In the genomic region with DNA sequence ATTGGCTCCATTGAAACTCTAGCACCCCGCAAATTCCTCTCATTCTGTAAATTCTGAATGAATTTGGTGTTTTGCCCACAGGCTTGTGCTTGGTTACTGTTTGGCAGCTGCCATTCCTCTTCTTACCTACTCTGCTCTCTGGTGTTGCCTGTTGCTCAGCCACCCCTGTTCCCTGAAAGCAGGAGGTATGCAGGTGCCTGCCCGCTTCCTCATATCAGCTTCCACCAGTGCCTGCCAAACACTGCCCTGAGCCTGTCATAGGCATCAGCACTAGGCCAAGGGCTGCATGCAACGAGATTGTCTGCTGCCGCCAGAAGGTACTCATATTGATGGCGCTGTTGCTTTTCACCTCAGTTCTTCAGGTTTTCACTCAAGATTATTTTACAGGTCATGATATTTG, we compare ENCODE assay signal across 3 cellular contexts.
TF ChIP-seq lines count a peak whose summit lies in the region.

No MANE protein-coding gene starts in this region.

TF ChIP-seq in liver, 16 proteins besides CTCF, POLR2A, EP300 and RAD21 (continued from another document):
- TF ChIP-seq, protein P1, sequence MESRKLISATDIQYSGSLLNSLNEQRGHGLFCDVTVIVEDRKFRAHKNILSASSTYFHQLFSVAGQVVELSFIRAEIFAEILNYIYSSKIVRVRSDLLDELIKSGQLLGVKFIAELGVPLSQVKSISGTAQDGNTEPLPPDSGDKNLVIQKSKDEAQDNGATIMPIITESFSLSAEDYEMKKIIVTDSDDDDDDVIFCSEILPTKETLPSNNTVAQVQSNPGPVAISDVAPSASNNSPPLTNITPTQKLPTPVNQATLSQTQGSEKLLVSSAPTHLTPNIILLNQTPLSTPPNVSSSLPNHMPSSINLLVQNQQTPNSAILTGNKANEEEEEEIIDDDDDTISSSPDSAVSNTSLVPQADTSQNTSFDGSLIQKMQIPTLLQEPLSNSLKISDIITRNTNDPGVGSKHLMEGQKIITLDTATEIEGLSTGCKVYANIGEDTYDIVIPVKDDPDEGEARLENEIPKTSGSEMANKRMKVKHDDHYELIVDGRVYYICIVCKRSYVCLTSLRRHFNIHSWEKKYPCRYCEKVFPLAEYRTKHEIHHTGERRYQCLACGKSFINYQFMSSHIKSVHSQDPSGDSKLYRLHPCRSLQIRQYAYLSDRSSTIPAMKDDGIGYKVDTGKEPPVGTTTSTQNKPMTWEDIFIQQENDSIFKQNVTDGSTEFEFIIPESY (IDR thresholded peaks at IDR 0.05): no peak
- no peak for TF ChIP-seq YY1 (IDR thresholded peaks at IDR 0.05)
- no peak for TF ChIP-seq EGR1 (IDR thresholded peaks at IDR 0.05; ENCODE audit: low read depth in 2 of 2)
- TF ChIP-seq, protein P2, sequence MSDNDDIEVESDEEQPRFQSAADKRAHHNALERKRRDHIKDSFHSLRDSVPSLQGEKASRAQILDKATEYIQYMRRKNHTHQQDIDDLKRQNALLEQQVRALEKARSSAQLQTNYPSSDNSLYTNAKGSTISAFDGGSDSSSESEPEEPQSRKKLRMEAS (IDR thresholded peaks at IDR 0.05): no peak
- no peak for TF ChIP-seq TAF1 (conservative IDR thresholded peaks at IDR 0.05)
- TF ChIP-seq NR2F2 (IDR thresholded peaks at IDR 0.05): no peak
- no peak for TF ChIP-seq GABPA (IDR thresholded peaks at IDR 0.05 in 1 of 2, conservative IDR thresholded peaks at IDR 0.05 in 1 of 2)
- TF ChIP-seq, protein P3, sequence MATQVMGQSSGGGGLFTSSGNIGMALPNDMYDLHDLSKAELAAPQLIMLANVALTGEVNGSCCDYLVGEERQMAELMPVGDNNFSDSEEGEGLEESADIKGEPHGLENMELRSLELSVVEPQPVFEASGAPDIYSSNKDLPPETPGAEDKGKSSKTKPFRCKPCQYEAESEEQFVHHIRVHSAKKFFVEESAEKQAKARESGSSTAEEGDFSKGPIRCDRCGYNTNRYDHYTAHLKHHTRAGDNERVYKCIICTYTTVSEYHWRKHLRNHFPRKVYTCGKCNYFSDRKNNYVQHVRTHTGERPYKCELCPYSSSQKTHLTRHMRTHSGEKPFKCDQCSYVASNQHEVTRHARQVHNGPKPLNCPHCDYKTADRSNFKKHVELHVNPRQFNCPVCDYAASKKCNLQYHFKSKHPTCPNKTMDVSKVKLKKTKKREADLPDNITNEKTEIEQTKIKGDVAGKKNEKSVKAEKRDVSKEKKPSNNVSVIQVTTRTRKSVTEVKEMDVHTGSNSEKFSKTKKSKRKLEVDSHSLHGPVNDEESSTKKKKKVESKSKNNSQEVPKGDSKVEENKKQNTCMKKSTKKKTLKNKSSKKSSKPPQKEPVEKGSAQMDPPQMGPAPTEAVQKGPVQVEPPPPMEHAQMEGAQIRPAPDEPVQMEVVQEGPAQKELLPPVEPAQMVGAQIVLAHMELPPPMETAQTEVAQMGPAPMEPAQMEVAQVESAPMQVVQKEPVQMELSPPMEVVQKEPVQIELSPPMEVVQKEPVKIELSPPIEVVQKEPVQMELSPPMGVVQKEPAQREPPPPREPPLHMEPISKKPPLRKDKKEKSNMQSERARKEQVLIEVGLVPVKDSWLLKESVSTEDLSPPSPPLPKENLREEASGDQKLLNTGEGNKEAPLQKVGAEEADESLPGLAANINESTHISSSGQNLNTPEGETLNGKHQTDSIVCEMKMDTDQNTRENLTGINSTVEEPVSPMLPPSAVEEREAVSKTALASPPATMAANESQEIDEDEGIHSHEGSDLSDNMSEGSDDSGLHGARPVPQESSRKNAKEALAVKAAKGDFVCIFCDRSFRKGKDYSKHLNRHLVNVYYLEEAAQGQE (IDR thresholded peaks at IDR 0.05): no peak
- TF ChIP-seq JUND (IDR thresholded peaks at IDR 0.05): no peak
- TF ChIP-seq FOXA2 (IDR thresholded peaks at IDR 0.05): no peak
TF ChIP-seq in liver: peak in this region for 0.

TF ChIP-seq in HepG2, 621 proteins besides CTCF, POLR2A, EP300 and RAD21 (continued from another document and continues in another):
- TF ChIP-seq ZFP36 (IDR thresholded peaks at IDR 0.05; ENCODE audit: borderline replicate concordance, low read depth, low read length, partially characterized antibody) (no peak), ZNF569 (CRISPR knock-in tag; IDR thresholded peaks at IDR 0.05; ENCODE audit: borderline replicate concordance) (no peak), ZNF256 (CRISPR knock-in tag; conservative IDR thresholded peaks at IDR 0.05) (no peak), NFRKB (IDR thresholded peaks at IDR 0.05) (no peak), MXD4 (CRISPR knock-in tag; IDR thresholded peaks at IDR 0.05) (no peak), RORA (CRISPR knock-in tag; IDR thresholded peaks at IDR 0.05) (no peak), ZNF709 (CRISPR knock-in tag; IDR thresholded peaks at IDR 0.05) (no peak), ZNF572 (CRISPR knock-in tag; IDR thresholded peaks at IDR 0.05) (no peak)
- TF ChIP-seq, protein P4, sequence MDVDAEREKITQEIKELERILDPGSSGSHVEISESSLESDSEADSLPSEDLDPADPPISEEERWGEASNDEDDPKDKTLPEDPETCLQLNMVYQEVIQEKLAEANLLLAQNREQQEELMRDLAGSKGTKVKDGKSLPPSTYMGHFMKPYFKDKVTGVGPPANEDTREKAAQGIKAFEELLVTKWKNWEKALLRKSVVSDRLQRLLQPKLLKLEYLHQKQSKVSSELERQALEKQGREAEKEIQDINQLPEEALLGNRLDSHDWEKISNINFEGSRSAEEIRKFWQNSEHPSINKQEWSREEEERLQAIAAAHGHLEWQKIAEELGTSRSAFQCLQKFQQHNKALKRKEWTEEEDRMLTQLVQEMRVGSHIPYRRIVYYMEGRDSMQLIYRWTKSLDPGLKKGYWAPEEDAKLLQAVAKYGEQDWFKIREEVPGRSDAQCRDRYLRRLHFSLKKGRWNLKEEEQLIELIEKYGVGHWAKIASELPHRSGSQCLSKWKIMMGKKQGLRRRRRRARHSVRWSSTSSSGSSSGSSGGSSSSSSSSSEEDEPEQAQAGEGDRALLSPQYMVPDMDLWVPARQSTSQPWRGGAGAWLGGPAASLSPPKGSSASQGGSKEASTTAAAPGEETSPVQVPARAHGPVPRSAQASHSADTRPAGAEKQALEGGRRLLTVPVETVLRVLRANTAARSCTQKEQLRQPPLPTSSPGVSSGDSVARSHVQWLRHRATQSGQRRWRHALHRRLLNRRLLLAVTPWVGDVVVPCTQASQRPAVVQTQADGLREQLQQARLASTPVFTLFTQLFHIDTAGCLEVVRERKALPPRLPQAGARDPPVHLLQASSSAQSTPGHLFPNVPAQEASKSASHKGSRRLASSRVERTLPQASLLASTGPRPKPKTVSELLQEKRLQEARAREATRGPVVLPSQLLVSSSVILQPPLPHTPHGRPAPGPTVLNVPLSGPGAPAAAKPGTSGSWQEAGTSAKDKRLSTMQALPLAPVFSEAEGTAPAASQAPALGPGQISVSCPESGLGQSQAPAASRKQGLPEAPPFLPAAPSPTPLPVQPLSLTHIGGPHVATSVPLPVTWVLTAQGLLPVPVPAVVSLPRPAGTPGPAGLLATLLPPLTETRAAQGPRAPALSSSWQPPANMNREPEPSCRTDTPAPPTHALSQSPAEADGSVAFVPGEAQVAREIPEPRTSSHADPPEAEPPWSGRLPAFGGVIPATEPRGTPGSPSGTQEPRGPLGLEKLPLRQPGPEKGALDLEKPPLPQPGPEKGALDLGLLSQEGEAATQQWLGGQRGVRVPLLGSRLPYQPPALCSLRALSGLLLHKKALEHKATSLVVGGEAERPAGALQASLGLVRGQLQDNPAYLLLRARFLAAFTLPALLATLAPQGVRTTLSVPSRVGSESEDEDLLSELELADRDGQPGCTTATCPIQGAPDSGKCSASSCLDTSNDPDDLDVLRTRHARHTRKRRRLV (CRISPR knock-in tag; IDR thresholded peaks at IDR 0.05): no peak
- TF ChIP-seq, protein P5, sequence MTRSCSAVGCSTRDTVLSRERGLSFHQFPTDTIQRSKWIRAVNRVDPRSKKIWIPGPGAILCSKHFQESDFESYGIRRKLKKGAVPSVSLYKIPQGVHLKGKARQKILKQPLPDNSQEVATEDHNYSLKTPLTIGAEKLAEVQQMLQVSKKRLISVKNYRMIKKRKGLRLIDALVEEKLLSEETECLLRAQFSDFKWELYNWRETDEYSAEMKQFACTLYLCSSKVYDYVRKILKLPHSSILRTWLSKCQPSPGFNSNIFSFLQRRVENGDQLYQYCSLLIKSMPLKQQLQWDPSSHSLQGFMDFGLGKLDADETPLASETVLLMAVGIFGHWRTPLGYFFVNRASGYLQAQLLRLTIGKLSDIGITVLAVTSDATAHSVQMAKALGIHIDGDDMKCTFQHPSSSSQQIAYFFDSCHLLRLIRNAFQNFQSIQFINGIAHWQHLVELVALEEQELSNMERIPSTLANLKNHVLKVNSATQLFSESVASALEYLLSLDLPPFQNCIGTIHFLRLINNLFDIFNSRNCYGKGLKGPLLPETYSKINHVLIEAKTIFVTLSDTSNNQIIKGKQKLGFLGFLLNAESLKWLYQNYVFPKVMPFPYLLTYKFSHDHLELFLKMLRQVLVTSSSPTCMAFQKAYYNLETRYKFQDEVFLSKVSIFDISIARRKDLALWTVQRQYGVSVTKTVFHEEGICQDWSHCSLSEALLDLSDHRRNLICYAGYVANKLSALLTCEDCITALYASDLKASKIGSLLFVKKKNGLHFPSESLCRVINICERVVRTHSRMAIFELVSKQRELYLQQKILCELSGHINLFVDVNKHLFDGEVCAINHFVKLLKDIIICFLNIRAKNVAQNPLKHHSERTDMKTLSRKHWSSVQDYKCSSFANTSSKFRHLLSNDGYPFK (CRISPR knock-in tag; IDR thresholded peaks at IDR 0.05; ENCODE audit: borderline replicate concordance): no peak

TF ChIP-seq in WTC11, 78 proteins besides CTCF, POLR2A, EP300 and RAD21 (continued from another document):
- TF ChIP-seq, protein P6, sequence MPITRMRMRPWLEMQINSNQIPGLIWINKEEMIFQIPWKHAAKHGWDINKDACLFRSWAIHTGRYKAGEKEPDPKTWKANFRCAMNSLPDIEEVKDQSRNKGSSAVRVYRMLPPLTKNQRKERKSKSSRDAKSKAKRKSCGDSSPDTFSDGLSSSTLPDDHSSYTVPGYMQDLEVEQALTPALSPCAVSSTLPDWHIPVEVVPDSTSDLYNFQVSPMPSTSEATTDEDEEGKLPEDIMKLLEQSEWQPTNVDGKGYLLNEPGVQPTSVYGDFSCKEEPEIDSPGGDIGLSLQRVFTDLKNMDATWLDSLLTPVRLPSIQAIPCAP (CRISPR knock-in tag; IDR thresholded peaks at IDR 0.05): no peak
- TF ChIP-seq, protein P7, sequence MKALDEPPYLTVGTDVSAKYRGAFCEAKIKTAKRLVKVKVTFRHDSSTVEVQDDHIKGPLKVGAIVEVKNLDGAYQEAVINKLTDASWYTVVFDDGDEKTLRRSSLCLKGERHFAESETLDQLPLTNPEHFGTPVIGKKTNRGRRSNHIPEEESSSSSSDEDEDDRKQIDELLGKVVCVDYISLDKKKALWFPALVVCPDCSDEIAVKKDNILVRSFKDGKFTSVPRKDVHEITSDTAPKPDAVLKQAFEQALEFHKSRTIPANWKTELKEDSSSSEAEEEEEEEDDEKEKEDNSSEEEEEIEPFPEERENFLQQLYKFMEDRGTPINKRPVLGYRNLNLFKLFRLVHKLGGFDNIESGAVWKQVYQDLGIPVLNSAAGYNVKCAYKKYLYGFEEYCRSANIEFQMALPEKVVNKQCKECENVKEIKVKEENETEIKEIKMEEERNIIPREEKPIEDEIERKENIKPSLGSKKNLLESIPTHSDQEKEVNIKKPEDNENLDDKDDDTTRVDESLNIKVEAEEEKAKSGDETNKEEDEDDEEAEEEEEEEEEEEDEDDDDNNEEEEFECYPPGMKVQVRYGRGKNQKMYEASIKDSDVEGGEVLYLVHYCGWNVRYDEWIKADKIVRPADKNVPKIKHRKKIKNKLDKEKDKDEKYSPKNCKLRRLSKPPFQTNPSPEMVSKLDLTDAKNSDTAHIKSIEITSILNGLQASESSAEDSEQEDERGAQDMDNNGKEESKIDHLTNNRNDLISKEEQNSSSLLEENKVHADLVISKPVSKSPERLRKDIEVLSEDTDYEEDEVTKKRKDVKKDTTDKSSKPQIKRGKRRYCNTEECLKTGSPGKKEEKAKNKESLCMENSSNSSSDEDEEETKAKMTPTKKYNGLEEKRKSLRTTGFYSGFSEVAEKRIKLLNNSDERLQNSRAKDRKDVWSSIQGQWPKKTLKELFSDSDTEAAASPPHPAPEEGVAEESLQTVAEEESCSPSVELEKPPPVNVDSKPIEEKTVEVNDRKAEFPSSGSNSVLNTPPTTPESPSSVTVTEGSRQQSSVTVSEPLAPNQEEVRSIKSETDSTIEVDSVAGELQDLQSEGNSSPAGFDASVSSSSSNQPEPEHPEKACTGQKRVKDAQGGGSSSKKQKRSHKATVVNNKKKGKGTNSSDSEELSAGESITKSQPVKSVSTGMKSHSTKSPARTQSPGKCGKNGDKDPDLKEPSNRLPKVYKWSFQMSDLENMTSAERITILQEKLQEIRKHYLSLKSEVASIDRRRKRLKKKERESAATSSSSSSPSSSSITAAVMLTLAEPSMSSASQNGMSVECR (CRISPR knock-in tag; IDR thresholded peaks at IDR 0.05; ENCODE audit: borderline replicate concordance): no peak
- TF ChIP-seq ELF4 (CRISPR knock-in tag; IDR thresholded peaks at IDR 0.05; ENCODE audit: low read depth) (no peak), ZNF232 (CRISPR knock-in tag; IDR thresholded peaks at IDR 0.05) (no peak), ZNF671 (CRISPR knock-in tag; IDR thresholded peaks at IDR 0.05) (no peak), NR3C1 (CRISPR knock-in tag; conservative IDR thresholded peaks at IDR 0.05; ENCODE audit: low read depth) (no peak), ZNF416 (CRISPR knock-in tag; IDR thresholded peaks at IDR 0.05) (no peak), TEAD1 (CRISPR knock-in tag; IDR thresholded peaks at IDR 0.05) (no peak), MXD4 (CRISPR knock-in tag; IDR thresholded peaks at IDR 0.05; ENCODE audit: borderline replicate concordance) (no peak), ZNF263 (CRISPR knock-in tag; IDR thresholded peaks at IDR 0.05; ENCODE audit: low read depth) (no peak), CBFB (CRISPR knock-in tag; IDR thresholded peaks at IDR 0.05; ENCODE audit: low read depth) (no peak), NFE2L1 (CRISPR knock-in tag; IDR thresholded peaks at IDR 0.05) (no peak), TP53 (CRISPR knock-in tag; IDR thresholded peaks at IDR 0.05) (no peak), CREB1 (CRISPR knock-in tag; IDR thresholded peaks at IDR 0.05) (no peak)
- TF ChIP-seq, protein P8, sequence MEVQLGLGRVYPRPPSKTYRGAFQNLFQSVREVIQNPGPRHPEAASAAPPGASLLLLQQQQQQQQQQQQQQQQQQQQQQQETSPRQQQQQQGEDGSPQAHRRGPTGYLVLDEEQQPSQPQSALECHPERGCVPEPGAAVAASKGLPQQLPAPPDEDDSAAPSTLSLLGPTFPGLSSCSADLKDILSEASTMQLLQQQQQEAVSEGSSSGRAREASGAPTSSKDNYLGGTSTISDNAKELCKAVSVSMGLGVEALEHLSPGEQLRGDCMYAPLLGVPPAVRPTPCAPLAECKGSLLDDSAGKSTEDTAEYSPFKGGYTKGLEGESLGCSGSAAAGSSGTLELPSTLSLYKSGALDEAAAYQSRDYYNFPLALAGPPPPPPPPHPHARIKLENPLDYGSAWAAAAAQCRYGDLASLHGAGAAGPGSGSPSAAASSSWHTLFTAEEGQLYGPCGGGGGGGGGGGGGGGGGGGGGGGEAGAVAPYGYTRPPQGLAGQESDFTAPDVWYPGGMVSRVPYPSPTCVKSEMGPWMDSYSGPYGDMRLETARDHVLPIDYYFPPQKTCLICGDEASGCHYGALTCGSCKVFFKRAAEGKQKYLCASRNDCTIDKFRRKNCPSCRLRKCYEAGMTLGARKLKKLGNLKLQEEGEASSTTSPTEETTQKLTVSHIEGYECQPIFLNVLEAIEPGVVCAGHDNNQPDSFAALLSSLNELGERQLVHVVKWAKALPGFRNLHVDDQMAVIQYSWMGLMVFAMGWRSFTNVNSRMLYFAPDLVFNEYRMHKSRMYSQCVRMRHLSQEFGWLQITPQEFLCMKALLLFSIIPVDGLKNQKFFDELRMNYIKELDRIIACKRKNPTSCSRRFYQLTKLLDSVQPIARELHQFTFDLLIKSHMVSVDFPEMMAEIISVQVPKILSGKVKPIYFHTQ (CRISPR knock-in tag; IDR thresholded peaks at IDR 0.05): no peak
